Comparison of ENCODE assay signal across 23 cellular contexts in genomic region chr11:117510646-117511045, GRCh38.
"Had no signal": no experiment of that assay in that cellular context is flagged by ENCODE, and none has a peak within 500 bp of the region (broad histone marks: within the 10 kb centered on the region; RNA-seq: fewer than 3 reads in every experiment).

No MANE protein-coding gene starts in this region.

- ATAC-seq: activated CD8-positive, alpha-beta T cell treated with anti-CD3 and anti-CD28 coated beads, Interleukin-2, amount 10 ng/mL, durations not matched to agents 7 days and 5 days; activated T-cell treated with anti-CD3 and anti-CD28 coated beads, Interleukin-2, amount 50 U/mL, for 4 hours; left lobe of liver; pancreas; sciatic nerve; stimulated activated effector memory CD8-positive, alpha-beta T cell treated with anti-CD3 and anti-CD28 coated beads, Interleukin-12 subunit alpha, Interleukin-12 subunit beta, amount 100 ng/mL, for 72 hours had no signal

- H3K36me3 ChIP-seq: ascending aorta, breast epithelium, pancreas, stomach had no signal

- DNase-seq: activated B cell treated with CpG ODN at 0.5 μM for 24 hours; activated CD4-positive, alpha-beta T cell treated with anti-CD3 and anti-CD28 coated beads for 48 hours; activated CD8-positive, alpha-beta T cell treated with anti-CD3 and anti-CD28 coated beads, Interleukin-2, amount 10 ng/mL, durations not matched to agents 7 days and 5 days; activated effector memory CD4-positive, alpha-beta T cell treated with Interleukin-2 at 50 U/mL for 16 hours; activated naive CD4-positive, alpha-beta T cell treated with anti-CD3 and anti-CD28 coated beads, Interleukin-2, amount 50 U/mL, for 16 hours; activated T-cell treated with anti-CD3 and anti-CD28 coated beads, Interleukin-2, amount 50 U/mL, for 4 hours; erythroblast; foreskin melanocyte; glutamatergic neuron; hypothalamus; kidney; pancreas; stimulated activated CD4-positive, alpha-beta T cell treated with anti-CD3 and anti-CD28 coated beads, Interleukin-4, amount 100 ng/mL, for 24 hours; stomach; trophoblast cell had no signal

- H3K4me3 Mint-ChIP-seq: activated B cell treated with CpG ODN at 0.5 μM for 24 hours; activated CD8-positive, alpha-beta T cell treated with anti-CD3 and anti-CD28 coated beads, Interleukin-2, amount 10 ng/mL, durations not matched to agents 7 days and 5 days; activated T-cell treated with anti-CD3 and anti-CD28 coated beads, Interleukin-2, amount 50 U/mL, for 4 hours; stimulated activated effector memory CD8-positive, alpha-beta T cell treated with anti-CD3 and anti-CD28 coated beads, Interleukin-12 subunit alpha, Interleukin-12 subunit beta, amount 100 ng/mL, for 72 hours; T-helper 1 cell treated with Interleukin-12 subunit alpha and Interleukin-12 subunit beta and Interleukin-4 antibody, amounts not matched to agents 30 μg/mL and 1 μg/mL, for 36 hours had no signal

- H3K27ac ChIP-seq: ascending aorta, breast epithelium, coronary artery, pancreas, stomach had no signal

- H3K4me3 ChIP-seq: ascending aorta, breast epithelium, coronary artery, lung, pancreas, stomach had no signal

- H3K27me3 ChIP-seq: ascending aorta, breast epithelium, pancreas had no signal

- H3K4me1 Mint-ChIP-seq: activated B cell treated with CpG ODN at 0.5 μM for 24 hours had no signal

- H3K9me3 ChIP-seq: ascending aorta, breast epithelium, pancreas, stomach had no signal

- H3K27ac Mint-ChIP-seq: activated B cell treated with CpG ODN at 0.5 μM for 24 hours; activated CD8-positive, alpha-beta T cell treated with anti-CD3 and anti-CD28 coated beads, Interleukin-2, amount 10 ng/mL, durations not matched to agents 7 days and 5 days; stimulated activated effector memory CD8-positive, alpha-beta T cell treated with anti-CD3 and anti-CD28 coated beads, Interleukin-12 subunit alpha, Interleukin-12 subunit beta, amount 100 ng/mL, for 72 hours; T-helper 1 cell treated with Interleukin-12 subunit alpha and Interleukin-12 subunit beta and Interleukin-4 antibody, amounts not matched to agents 30 μg/mL and 1 μg/mL, for 36 hours had no signal

- H3K9me3 Mint-ChIP-seq: activated B cell treated with CpG ODN at 0.5 μM for 24 hours; activated T-cell treated with anti-CD3 and anti-CD28 coated beads, Interleukin-2, amount 50 U/mL, for 4 hours; stimulated activated effector memory CD8-positive, alpha-beta T cell treated with anti-CD3 and anti-CD28 coated beads, Interleukin-12 subunit alpha, Interleukin-12 subunit beta, amount 100 ng/mL, for 72 hours; T-helper 1 cell treated with Interleukin-12 subunit alpha and Interleukin-12 subunit beta and Interleukin-4 antibody, amounts not matched to agents 30 μg/mL and 1 μg/mL, for 36 hours had no signal

- H3K4me1 ChIP-seq: ascending aorta, breast epithelium, pancreas had no signal

- H3K36me3 Mint-ChIP-seq: stimulated activated effector memory CD8-positive, alpha-beta T cell treated with anti-CD3 and anti-CD28 coated beads, Interleukin-12 subunit alpha, Interleukin-12 subunit beta, amount 100 ng/mL, for 72 hours had no signal
